ENCODE assay signal across 1 cellular context in genomic region chr5:93582677-93583524, GRCh38.
TF ChIP-seq lines count a peak whose summit lies in the region.

Gene NR2F1, plus strand, starts transcription at chr5:93583222. Its CDS starts 1,802 bp downstream, at chr5:93585024.

TF ChIP-seq in HepG2, 621 proteins besides CTCF, POLR2A, EP300 and RAD21 (continued from another document and continues in another):
- TF ChIP-seq PRPF4 (IDR thresholded peaks at IDR 0.05; ENCODE audit: low read depth, low read length, poor library complexity, severe bottlenecking) (peak; percentile 95), KDM5B (CRISPR knock-in tag; IDR thresholded peaks at IDR 0.05; ENCODE audit: borderline replicate concordance) (no peak), HNF4A (CRISPR knock-in tag; IDR thresholded peaks at IDR 0.05) (peak; percentile 68), ARHGAP35 (CRISPR knock-in tag; IDR thresholded peaks at IDR 0.05; ENCODE audit: borderline replicate concordance) (no peak), ZNF230 (CRISPR knock-in tag; IDR thresholded peaks at IDR 0.05) (peak; percentile 83; the same call in 1 of the 2 replicates), ZNF160 (CRISPR knock-in tag; IDR thresholded peaks at IDR 0.05) (peak; percentile 65; the same call in 1 of the 2 replicates), ZNF260 (CRISPR knock-in tag; IDR thresholded peaks at IDR 0.05; ENCODE audit: borderline replicate concordance, low read depth) (no peak), ELK4 (CRISPR knock-in tag; IDR thresholded peaks at IDR 0.05; ENCODE audit: borderline replicate concordance) (no peak), HOMEZ (CRISPR knock-in tag; IDR thresholded peaks at IDR 0.05; ENCODE audit: low read depth) (peak; percentile 94), NR2F1 (CRISPR knock-in tag; IDR thresholded peaks at IDR 0.05) (peak; percentile 7 to 29; a peak in 3 of 4 replicates), ZNF713 (CRISPR knock-in tag; IDR thresholded peaks at IDR 0.05) (no peak), TBX3 (IDR thresholded peaks at IDR 0.05; ENCODE audit: borderline replicate concordance) (peak; percentile 97), BCL6 (CRISPR knock-in tag; IDR thresholded peaks at IDR 0.05) (no peak; the same call in 1 of the 2 replicates), ZBTB7A (CRISPR knock-in tag; IDR thresholded peaks at IDR 0.05) (peak; percentile 65; the same call in 1 of the 2 replicates), ZFP36L2 (CRISPR knock-in tag; IDR thresholded peaks at IDR 0.05) (no peak), ZBTB8A (CRISPR knock-in tag; IDR thresholded peaks at IDR 0.05; ENCODE audit: borderline replicate concordance, low read depth) (0 out of 2 replicates have a peak, but pooled peaks have one; percentile 36), RXRA (CRISPR knock-in tag; IDR thresholded peaks at IDR 0.05) (no peak), ETV5 (CRISPR knock-in tag; IDR thresholded peaks at IDR 0.05; ENCODE audit: borderline replicate concordance) (no peak; the same call in 1 of the 2 replicates), RFX1 (IDR thresholded peaks at IDR 0.05) (peak; percentile 44; the same call in 1 of the 2 replicates), ZNF607 (CRISPR knock-in tag; IDR thresholded peaks at IDR 0.05; ENCODE audit: borderline replicate concordance) (peak; percentile 72; the same call in 1 of the 2 replicates), NFYB (CRISPR knock-in tag; IDR thresholded peaks at IDR 0.05) (peak; percentile 81), AHR (CRISPR knock-in tag; IDR thresholded peaks at IDR 0.05) (no peak), ATF2 (CRISPR knock-in tag; IDR thresholded peaks at IDR 0.05) (no peak), ZNF781 (CRISPR knock-in tag; IDR thresholded peaks at IDR 0.05; ENCODE audit: borderline replicate concordance, not compliant biosample characterization) (peak; percentile 32), FOSL1 (CRISPR knock-in tag; IDR thresholded peaks at IDR 0.05; ENCODE audit: borderline replicate concordance) (no peak), CREBL2 (CRISPR knock-in tag; IDR thresholded peaks at IDR 0.05; ENCODE audit: borderline replicate concordance) (no peak), IRF2 (CRISPR knock-in tag; IDR thresholded peaks at IDR 0.05) (peak; percentile 62), MEIS1 (CRISPR knock-in tag; IDR thresholded peaks at IDR 0.05; ENCODE audit: borderline replicate concordance) (peak; percentile 85), SKI (IDR thresholded peaks at IDR 0.05; ENCODE audit: partially characterized antibody) (peak; percentile 72)
- TF ChIP-seq, protein P1, sequence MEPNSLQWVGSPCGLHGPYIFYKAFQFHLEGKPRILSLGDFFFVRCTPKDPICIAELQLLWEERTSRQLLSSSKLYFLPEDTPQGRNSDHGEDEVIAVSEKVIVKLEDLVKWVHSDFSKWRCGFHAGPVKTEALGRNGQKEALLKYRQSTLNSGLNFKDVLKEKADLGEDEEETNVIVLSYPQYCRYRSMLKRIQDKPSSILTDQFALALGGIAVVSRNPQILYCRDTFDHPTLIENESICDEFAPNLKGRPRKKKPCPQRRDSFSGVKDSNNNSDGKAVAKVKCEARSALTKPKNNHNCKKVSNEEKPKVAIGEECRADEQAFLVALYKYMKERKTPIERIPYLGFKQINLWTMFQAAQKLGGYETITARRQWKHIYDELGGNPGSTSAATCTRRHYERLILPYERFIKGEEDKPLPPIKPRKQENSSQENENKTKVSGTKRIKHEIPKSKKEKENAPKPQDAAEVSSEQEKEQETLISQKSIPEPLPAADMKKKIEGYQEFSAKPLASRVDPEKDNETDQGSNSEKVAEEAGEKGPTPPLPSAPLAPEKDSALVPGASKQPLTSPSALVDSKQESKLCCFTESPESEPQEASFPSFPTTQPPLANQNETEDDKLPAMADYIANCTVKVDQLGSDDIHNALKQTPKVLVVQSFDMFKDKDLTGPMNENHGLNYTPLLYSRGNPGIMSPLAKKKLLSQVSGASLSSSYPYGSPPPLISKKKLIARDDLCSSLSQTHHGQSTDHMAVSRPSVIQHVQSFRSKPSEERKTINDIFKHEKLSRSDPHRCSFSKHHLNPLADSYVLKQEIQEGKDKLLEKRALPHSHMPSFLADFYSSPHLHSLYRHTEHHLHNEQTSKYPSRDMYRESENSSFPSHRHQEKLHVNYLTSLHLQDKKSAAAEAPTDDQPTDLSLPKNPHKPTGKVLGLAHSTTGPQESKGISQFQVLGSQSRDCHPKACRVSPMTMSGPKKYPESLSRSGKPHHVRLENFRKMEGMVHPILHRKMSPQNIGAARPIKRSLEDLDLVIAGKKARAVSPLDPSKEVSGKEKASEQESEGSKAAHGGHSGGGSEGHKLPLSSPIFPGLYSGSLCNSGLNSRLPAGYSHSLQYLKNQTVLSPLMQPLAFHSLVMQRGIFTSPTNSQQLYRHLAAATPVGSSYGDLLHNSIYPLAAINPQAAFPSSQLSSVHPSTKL (CRISPR knock-in tag; IDR thresholded peaks at IDR 0.05) = peak; percentile 66
- TF ChIP-seq, protein P2, sequence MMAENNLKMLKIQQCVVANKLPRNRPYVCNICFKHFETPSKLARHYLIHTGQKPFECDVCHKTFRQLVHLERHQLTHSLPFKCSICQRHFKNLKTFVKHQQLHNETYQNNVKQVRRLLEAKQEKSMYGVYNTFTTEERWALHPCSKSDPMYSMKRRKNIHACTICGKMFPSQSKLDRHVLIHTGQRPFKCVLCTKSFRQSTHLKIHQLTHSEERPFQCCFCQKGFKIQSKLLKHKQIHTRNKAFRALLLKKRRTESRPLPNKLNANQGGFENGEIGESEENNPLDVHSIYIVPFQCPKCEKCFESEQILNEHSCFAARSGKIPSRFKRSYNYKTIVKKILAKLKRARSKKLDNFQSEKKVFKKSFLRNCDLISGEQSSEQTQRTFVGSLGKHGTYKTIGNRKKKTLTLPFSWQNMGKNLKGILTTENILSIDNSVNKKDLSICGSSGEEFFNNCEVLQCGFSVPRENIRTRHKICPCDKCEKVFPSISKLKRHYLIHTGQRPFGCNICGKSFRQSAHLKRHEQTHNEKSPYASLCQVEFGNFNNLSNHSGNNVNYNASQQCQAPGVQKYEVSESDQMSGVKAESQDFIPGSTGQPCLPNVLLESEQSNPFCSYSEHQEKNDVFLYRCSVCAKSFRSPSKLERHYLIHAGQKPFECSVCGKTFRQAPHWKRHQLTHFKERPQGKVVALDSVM (CRISPR knock-in tag; IDR thresholded peaks at IDR 0.05) = peak; percentile 67
- TF ChIP-seq, protein P3, sequence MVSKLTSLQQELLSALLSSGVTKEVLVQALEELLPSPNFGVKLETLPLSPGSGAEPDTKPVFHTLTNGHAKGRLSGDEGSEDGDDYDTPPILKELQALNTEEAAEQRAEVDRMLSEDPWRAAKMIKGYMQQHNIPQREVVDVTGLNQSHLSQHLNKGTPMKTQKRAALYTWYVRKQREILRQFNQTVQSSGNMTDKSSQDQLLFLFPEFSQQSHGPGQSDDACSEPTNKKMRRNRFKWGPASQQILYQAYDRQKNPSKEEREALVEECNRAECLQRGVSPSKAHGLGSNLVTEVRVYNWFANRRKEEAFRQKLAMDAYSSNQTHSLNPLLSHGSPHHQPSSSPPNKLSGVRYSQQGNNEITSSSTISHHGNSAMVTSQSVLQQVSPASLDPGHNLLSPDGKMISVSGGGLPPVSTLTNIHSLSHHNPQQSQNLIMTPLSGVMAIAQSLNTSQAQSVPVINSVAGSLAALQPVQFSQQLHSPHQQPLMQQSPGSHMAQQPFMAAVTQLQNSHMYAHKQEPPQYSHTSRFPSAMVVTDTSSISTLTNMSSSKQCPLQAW (CRISPR knock-in tag; IDR thresholded peaks at IDR 0.05) = peak; percentile 73
- TF ChIP-seq, protein P4, sequence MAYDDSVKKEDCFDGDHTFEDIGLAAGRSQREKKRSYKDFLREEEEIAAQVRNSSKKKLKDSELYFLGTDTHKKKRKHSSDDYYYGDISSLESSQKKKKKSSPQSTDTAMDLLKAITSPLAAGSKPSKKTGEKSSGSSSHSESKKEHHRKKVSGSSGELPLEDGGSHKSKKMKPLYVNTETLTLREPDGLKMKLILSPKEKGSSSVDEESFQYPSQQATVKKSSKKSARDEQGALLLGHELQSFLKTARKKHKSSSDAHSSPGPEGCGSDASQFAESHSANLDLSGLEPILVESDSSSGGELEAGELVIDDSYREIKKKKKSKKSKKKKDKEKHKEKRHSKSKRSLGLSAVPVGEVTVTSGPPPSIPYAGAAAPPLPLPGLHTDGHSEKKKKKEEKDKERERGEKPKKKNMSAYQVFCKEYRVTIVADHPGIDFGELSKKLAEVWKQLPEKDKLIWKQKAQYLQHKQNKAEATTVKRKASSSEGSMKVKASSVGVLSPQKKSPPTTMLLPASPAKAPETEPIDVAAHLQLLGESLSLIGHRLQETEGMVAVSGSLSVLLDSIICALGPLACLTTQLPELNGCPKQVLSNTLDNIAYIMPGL (CRISPR knock-in tag; IDR thresholded peaks at IDR 0.05; ENCODE audit: borderline replicate concordance in 1 of 2, low read depth in 1 of 2) = peak; percentile 35 to 41; a peak in 2 of 4 replicates
- TF ChIP-seq, protein P5, sequence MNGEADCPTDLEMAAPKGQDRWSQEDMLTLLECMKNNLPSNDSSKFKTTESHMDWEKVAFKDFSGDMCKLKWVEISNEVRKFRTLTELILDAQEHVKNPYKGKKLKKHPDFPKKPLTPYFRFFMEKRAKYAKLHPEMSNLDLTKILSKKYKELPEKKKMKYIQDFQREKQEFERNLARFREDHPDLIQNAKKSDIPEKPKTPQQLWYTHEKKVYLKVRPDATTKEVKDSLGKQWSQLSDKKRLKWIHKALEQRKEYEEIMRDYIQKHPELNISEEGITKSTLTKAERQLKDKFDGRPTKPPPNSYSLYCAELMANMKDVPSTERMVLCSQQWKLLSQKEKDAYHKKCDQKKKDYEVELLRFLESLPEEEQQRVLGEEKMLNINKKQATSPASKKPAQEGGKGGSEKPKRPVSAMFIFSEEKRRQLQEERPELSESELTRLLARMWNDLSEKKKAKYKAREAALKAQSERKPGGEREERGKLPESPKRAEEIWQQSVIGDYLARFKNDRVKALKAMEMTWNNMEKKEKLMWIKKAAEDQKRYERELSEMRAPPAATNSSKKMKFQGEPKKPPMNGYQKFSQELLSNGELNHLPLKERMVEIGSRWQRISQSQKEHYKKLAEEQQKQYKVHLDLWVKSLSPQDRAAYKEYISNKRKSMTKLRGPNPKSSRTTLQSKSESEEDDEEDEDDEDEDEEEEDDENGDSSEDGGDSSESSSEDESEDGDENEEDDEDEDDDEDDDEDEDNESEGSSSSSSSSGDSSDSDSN (CRISPR knock-in tag; IDR thresholded peaks at IDR 0.05) = peak; percentile 34; the same call in 1 of the 2 replicates
- TF ChIP-seq, protein P6, sequence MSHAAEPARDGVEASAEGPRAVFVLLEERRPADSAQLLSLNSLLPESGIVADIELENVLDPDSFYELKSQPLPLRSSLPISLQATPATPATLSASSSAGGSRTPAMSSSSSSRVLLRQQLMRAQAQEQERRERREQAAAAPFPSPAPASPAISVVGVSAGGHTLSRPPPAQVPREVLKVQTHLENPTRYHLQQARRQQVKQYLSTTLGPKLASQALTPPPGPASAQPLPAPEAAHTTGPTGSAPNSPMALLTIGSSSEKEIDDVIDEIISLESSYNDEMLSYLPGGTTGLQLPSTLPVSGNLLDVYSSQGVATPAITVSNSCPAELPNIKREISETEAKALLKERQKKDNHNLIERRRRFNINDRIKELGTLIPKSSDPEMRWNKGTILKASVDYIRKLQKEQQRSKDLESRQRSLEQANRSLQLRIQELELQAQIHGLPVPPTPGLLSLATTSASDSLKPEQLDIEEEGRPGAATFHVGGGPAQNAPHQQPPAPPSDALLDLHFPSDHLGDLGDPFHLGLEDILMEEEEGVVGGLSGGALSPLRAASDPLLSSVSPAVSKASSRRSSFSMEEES (CRISPR knock-in tag; IDR thresholded peaks at IDR 0.05) = no peak
- TF ChIP-seq, protein P7, sequence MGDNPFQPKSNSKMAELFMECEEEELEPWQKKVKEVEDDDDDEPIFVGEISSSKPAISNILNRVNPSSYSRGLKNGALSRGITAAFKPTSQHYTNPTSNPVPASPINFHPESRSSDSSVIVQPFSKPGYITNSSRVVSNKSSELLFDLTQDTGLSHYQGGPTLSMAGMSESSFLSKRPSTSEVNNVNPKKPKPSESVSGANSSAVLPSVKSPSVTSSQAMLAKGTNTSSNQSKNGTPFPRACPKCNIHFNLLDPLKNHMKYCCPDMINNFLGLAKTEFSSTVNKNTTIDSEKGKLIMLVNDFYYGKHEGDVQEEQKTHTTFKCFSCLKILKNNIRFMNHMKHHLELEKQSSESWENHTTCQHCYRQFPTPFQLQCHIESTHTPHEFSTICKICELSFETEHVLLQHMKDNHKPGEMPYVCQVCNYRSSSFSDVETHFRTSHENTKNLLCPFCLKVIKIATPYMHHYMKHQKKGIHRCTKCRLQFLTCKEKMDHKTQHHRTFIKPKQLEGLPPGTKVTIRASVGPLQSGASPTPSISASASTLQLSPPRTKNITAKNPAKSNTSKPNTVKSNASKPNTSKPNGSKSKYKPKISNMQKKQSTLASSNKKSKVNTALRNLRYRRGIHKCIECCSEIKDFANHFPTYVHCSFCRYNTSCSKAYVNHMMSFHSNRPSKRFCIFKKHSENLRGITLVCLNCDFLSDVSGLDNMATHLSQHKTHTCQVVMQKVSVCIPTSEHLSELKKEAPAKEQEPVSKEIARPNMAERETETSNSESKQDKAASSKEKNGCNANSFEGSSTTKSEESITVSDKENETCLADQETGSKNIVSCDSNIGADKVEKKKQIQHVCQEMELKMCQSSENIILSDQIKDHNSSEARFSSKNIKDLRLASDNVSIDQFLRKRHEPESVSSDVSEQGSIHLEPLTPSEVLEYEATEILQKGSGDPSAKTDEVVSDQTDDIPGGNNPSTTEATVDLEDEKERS (CRISPR knock-in tag; IDR thresholded peaks at IDR 0.05) = peak; percentile 41; the same call in 1 of the 2 replicates
